In genomic region chr12:24899503-24900098, GRCh38 we compare ENCODE assay signal across 25 cellular contexts. TPM values are rescaled to one million over a fixed set of nuclear protein-coding genes. Genes with fewer than 3 reads are reported as not detected.
A peak's percentile ranks its signal among the peaks of the same experiment; 100 is the strongest.
DNase-seq lines count a peak whose midpoint lies in the region; ATAC-seq, FAIRE-seq and TF ChIP-seq lines count a peak whose summit lies in the region.
"Had no signal": no experiment of that assay in that cellular context is flagged by ENCODE, and none has a peak within 500 bp of the region (broad histone marks: within the 10 kb centered on the region; RNA-seq: fewer than 3 reads in every experiment).

No MANE protein-coding gene starts in this region.

- 81% methylated on average over 4 of the region's 4 CpGs for WGBS in K562 (ENCODE audit: insufficient coverage, low coverage, missing lambda C conversion rate)

- H3K27me3 Mint-ChIP-seq in activated CD4-positive, alpha-beta memory T cell treated with anti-CD3 and anti-CD28 coated beads for 36 hours = peaks cover 20% of the 10 kb centered on the region
- peaks cover 18% of the 10 kb centered on the region for H3K27me3 Mint-ChIP-seq in activated CD4-positive, alpha-beta memory T cell treated with anti-CD3 and anti-CD28 coated beads, Interleukin-2, amount 10 ng/mL, durations not matched to agents 7 days and 5 days

- TF ChIP-seq RAD21 in K562 (CRISPR knock-in tag; conservative IDR thresholded peaks at IDR 0.05 in 1 of 2, IDR thresholded peaks at IDR 0.05 in 1 of 2) = no peak

- no peak for TF ChIP-seq POLR2A in K562 (conservative IDR thresholded peaks at IDR 0.05)

- CTCF ChIA-PET in activated CD4-positive, alpha-beta memory T cell treated with anti-CD3 and anti-CD28 coated beads for 36 hours (lab: Charles Lee) = no interaction called here
- CTCF ChIA-PET in activated CD4-positive, alpha-beta memory T cell treated with anti-CD3 and anti-CD28 coated beads, Interleukin-2, amount 10 ng/mL, durations not matched to agents 7 days and 5 days (lab: Charles Lee) = no interaction called here
- CTCF ChIA-PET in HEK293 (lab: Yijun Ruan, JAX) (no interaction called here), K562 (lab: Yijun Ruan, JAX; ENCODE audit: low intra/inter-chr PET ratio) (no interaction called here), PC-3 (lab: Charles Lee) (no interaction called here)

- POLR2A ChIA-PET in activated CD4-positive, alpha-beta memory T cell treated with anti-CD3 and anti-CD28 coated beads for 36 hours (lab: Charles Lee) = no interaction called here
- POLR2A ChIA-PET in activated CD4-positive, alpha-beta memory T cell treated with anti-CD3 and anti-CD28 coated beads, Interleukin-2, amount 10 ng/mL, durations not matched to agents 7 days and 5 days (lab: Charles Lee) = no interaction called here
- POLR2A ChIA-PET in HEK293 (lab: Yijun Ruan, JAX) (no interaction called here), K562 (lab: Yijun Ruan, JAX) (no interaction called here), PC-3 (lab: Charles Lee; ENCODE audit: unreplicated experiment) (no interaction called here)

- H3K27me3 ChIP-seq in ACC112 (ENCODE audit: insufficient read depth, low read length) (no peaks in the 10 kb centered on the region), K562 (ENCODE audit: control insufficient read depth in 2 of 2, insufficient read depth in 2 of 2, low read length in 2 of 2) (no peaks in the 10 kb centered on the region), PC-3 (ENCODE audit: low read length) (0 out of 2 replicates have a peak, but pooled peaks cover 5% of the 10 kb centered on the region)
- H3K27me3 ChIP-seq: adrenal gland, body of pancreas, thyroid gland had no signal

- no peaks in the 10 kb centered on the region for H3K9me2 ChIP-seq in PC-3 (replicated peaks; ENCODE audit: low read length)

- H3K27ac Mint-ChIP-seq in activated CD4-positive, alpha-beta memory T cell treated with anti-CD3 and anti-CD28 coated beads for 36 hours = no peak overlapping the region
- no peak overlapping the region for H3K27ac Mint-ChIP-seq in activated CD4-positive, alpha-beta memory T cell treated with anti-CD3 and anti-CD28 coated beads, Interleukin-2, amount 10 ng/mL, durations not matched to agents 7 days and 5 days
- H3K27ac Mint-ChIP-seq: nephron had no signal

- H3K36me3 Mint-ChIP-seq in activated CD4-positive, alpha-beta memory T cell treated with anti-CD3 and anti-CD28 coated beads for 36 hours = no peaks in the 10 kb centered on the region
- H3K36me3 Mint-ChIP-seq in activated CD4-positive, alpha-beta memory T cell treated with anti-CD3 and anti-CD28 coated beads, Interleukin-2, amount 10 ng/mL, durations not matched to agents 7 days and 5 days (ENCODE audit: low read depth) = peaks cover 9% of the 10 kb centered on the region

- no peaks in the 10 kb centered on the region for H3K9me3 Mint-ChIP-seq in activated CD4-positive, alpha-beta memory T cell treated with anti-CD3 and anti-CD28 coated beads for 36 hours
- H3K9me3 Mint-ChIP-seq in activated CD4-positive, alpha-beta memory T cell treated with anti-CD3 and anti-CD28 coated beads, Interleukin-2, amount 10 ng/mL, durations not matched to agents 7 days and 5 days = no peaks in the 10 kb centered on the region
- H3K9me3 Mint-ChIP-seq: central memory CD8-positive, alpha-beta T cell; nephron had no signal

- DNase-seq in activated CD4-positive, alpha-beta memory T cell treated with anti-CD3 and anti-CD28 coated beads for 36 hours = peak; percentile 33
- DNase-seq in activated CD4-positive, alpha-beta memory T cell treated with anti-CD3 and anti-CD28 coated beads, Interleukin-2, amount 10 ng/mL, durations not matched to agents 7 days and 5 days = no peak
- no peak for DNase-seq in K562 (ENCODE audit: extremely low read depth in 1 of 4, low spot score in 3 of 4)
- DNase-seq in PC-3 = no peak
- DNase-seq in KBM-7 = no peak
- DNase-seq in DMS153 (lab: John Stamatoyannopoulos, UW) = no peak
- DNase-seq: activated gamma-delta T cell, adrenal gland, body of pancreas, dermis blood vessel endothelial cell, foreskin fibroblast, IMR-90, NCI-H146, NCI-H2107, NCI-H774, SHP77 treated with DMSO at 0.1 percent for 48 hours, thyroid gland had no signal

- H4K20me1 ChIP-seq in K562 (replicated peaks; ENCODE audit: control insufficient read depth, insufficient read depth, low read length) = no peaks in the 10 kb centered on the region
- no peaks in the 10 kb centered on the region for H4K20me1 ChIP-seq in PC-3 (ENCODE audit: low read length)

- intact Hi-C loops in activated CD4-positive, alpha-beta memory T cell treated with anti-CD3 and anti-CD28 coated beads for 36 hours (cut with micrococcal nuclease) = loop anchor here (2.0 to 5.0 kb wide), 2 partner anchors 55 to 167 kb away; no protein-coding TSS in a partner anchor
- intact Hi-C loops in K562 (cut with micrococcal nuclease) = no loop called here
- intact Hi-C loops in PC-3 (cut with micrococcal nuclease) = no loop called here

- peaks cover 73% of the 10 kb centered on the region for H3K4me1 ChIP-seq in ACC112 (ENCODE audit: control insufficient read depth, insufficient read depth, low read length, unreplicated experiment)
- peaks cover 2% of the 10 kb centered on the region; the same call in 1 of the 2 replicates for H3K4me1 ChIP-seq in HEK293 (ENCODE audit: control insufficient read depth, insufficient read depth, low read length)
- peaks cover 0 to 3% of the 10 kb centered on the region in 2 experiments; a peak in 2 of 5 replicates for H3K4me1 ChIP-seq in K562 (replicated peaks in 1 of 2; ENCODE audit: control insufficient read depth in 2 of 2, insufficient read depth in 2 of 2, low read length in 2 of 2)
- H3K4me1 ChIP-seq in PC-3 (ENCODE audit: insufficient read depth, low read length) = no peaks in the 10 kb centered on the region

- no peak overlapping the region for H3K4me3 Mint-ChIP-seq in activated CD4-positive, alpha-beta memory T cell treated with anti-CD3 and anti-CD28 coated beads for 36 hours
- H3K4me3 Mint-ChIP-seq in activated CD4-positive, alpha-beta memory T cell treated with anti-CD3 and anti-CD28 coated beads, Interleukin-2, amount 10 ng/mL, durations not matched to agents 7 days and 5 days = no peak overlapping the region
- H3K4me3 Mint-ChIP-seq: central memory CD8-positive, alpha-beta T cell had no signal

- no peak overlapping the region for H3K9ac ChIP-seq in K562 (ENCODE audit: insufficient read depth in 1 of 2, low read depth in 2 of 2, low read length in 2 of 2)
- no peak overlapping the region for H3K9ac ChIP-seq in PC-3 (ENCODE audit: low read length)

- H3K36me3 ChIP-seq in ACC112 (ENCODE audit: insufficient read depth, low read length) (no peaks in the 10 kb centered on the region), HEK293 (ENCODE audit: control insufficient read depth in 2 of 2, insufficient read depth in 1 of 2, low read length in 2 of 2) (no peaks in the 10 kb centered on the region), K562 (ENCODE audit: control insufficient read depth, insufficient read depth, low read length) (peaks cover 32% of the 10 kb centered on the region; the same call in 2 of the 3 replicates), PC-3 (ENCODE audit: low read depth, low read length) (no peaks in the 10 kb centered on the region)
- H3K36me3 ChIP-seq: adrenal gland, esophagus muscularis mucosa, thyroid gland had no signal

- H2AFZ ChIP-seq in ACC112 (ENCODE audit: low read length, unreplicated experiment) (no peak overlapping the region), K562 (ENCODE audit: low read depth, low read length) (no peak overlapping the region), PC-3 (ENCODE audit: low read length) (no peak overlapping the region)

- no peak for TF ChIP-seq CTCF in HEK293 (tag by site-specific recombination; IDR thresholded peaks at IDR 0.05)
- no peak for TF ChIP-seq CTCF in K562 (IDR thresholded peaks at IDR 0.05 in 2 of 3, conservative IDR thresholded peaks at IDR 0.05 in 1 of 3; ENCODE audit: insufficient read depth in 2 of 3, low read depth in 1 of 3, low read length in 3 of 3)
- no peak for TF ChIP-seq CTCF in PC-3 (conservative IDR thresholded peaks at IDR 0.05; ENCODE audit: low read depth, low read length)

- H3K79me2 ChIP-seq in ACC112 (ENCODE audit: control insufficient read depth, insufficient read depth, low read length, unreplicated experiment) = peaks cover 38% of the 10 kb centered on the region
- peaks cover 74% of the 10 kb centered on the region for H3K79me2 ChIP-seq in K562 (ENCODE audit: control insufficient read depth, insufficient read depth, low read length)
- H3K79me2 ChIP-seq in PC-3 (ENCODE audit: low read length) = no peaks in the 10 kb centered on the region

- FAIRE-seq in K562 (lab: Jason Lieb, UNC) = no peak
- FAIRE-seq: RCC 7860 had no signal

- H3K9me3 ChIP-seq in HEK293 (ENCODE audit: control insufficient read depth, insufficient read depth, low read depth, low read length) (no peaks in the 10 kb centered on the region), K562 (replicated peaks; ENCODE audit: control insufficient read depth, insufficient read depth, low read depth, low read length) (peaks cover 8% of the 10 kb centered on the region), PC-3 (ENCODE audit: low read length) (no peaks in the 10 kb centered on the region)
- H3K9me3 ChIP-seq: adrenal gland, body of pancreas, esophagus muscularis mucosa, thyroid gland had no signal

- no peak for TF ChIP-seq EP300 in K562 (IDR thresholded peaks at IDR 0.05; ENCODE audit: low read length)

- in situ Hi-C loops in K562 (cut with MboI) (no loop called here), KBM-7 (cut with MboI; ENCODE audit: low pct_unique_long_range_greater_than_20kb, low sequenced_read_pairs) (no loop called here)

- no TSS peak for BruUV-seq in K562 (replicated peaks; lab: Mats Ljungman, UMichigan)
- BruUV-seq in PC-3 (replicated peaks; lab: Mats Ljungman, UMichigan) = no TSS peak

- ATAC-seq in K562 = no peak
- no peak for ATAC-seq in PC-3
- ATAC-seq: body of pancreas, HCT116 had no signal

- no peaks in the 10 kb centered on the region for H3F3A ChIP-seq in PC-3 (ENCODE audit: low read length, unreplicated experiment)

- H3K4me3 ChIP-seq in ACC112 (ENCODE audit: low read depth, low read length) (no peak overlapping the region), HEK293 (ENCODE audit: low read depth, low read length) (no peak overlapping the region), K562 (no peak overlapping the region), PC-3 (ENCODE audit: low read length) (no peak overlapping the region)
- H3K4me3 ChIP-seq: adrenal gland, body of pancreas, esophagus muscularis mucosa, thyroid gland had no signal

- H3K9me1 ChIP-seq in K562 (ENCODE audit: control insufficient read depth, insufficient read depth, low read length) = no peaks in the 10 kb centered on the region

- peak overlapping the region; percentile 55; the same call in 1 of the 2 replicates for H3K27ac ChIP-seq in ACC112 (ENCODE audit: low read depth, low read length)
- no peak overlapping the region for H3K27ac ChIP-seq in HEK293 (ENCODE audit: extremely low read depth, low read depth, low read length)
- H3K27ac ChIP-seq in K562 (ENCODE audit: extremely low read depth, low read depth, low read length) = peak overlapping the region; percentile 3; the same call in 1 of the 3 replicates
- no peak overlapping the region for H3K27ac ChIP-seq in PC-3 (ENCODE audit: low read length)
- H3K27ac ChIP-seq: adrenal gland, thyroid gland, VCaP had no signal

- H3K4me2 ChIP-seq in K562 (ENCODE audit: insufficient read depth, low read length) (no peak overlapping the region), PC-3 (ENCODE audit: low read length) (no peak overlapping the region)

- peaks cover 32% of the 10 kb centered on the region for H3K4me1 Mint-ChIP-seq in activated CD4-positive, alpha-beta memory T cell treated with anti-CD3 and anti-CD28 coated beads for 36 hours (ENCODE audit: low read depth)
- H3K4me1 Mint-ChIP-seq in activated CD4-positive, alpha-beta memory T cell treated with anti-CD3 and anti-CD28 coated beads, Interleukin-2, amount 10 ng/mL, durations not matched to agents 7 days and 5 days = peaks cover 39% of the 10 kb centered on the region

RNA-seq across cellular contexts. Expression of gene BCAT1, which starts 49.3 kb away (rescaled TPM):
- 10 to 100 TPM; 17.6 to 20.4 TPM for total RNA-seq in activated CD4-positive, alpha-beta memory T cell treated with anti-CD3 and anti-CD28 coated beads for 36 hours
- 10 to 100 TPM; 22.8 to 24.8 TPM for total RNA-seq in activated CD4-positive, alpha-beta memory T cell treated with anti-CD3 and anti-CD28 coated beads, Interleukin-2, amount 10 ng/mL, durations not matched to agents 7 days and 5 days
- total RNA-seq in K562 (2011; cell fraction: chromatin; rRNA removed; ENCODE audit: low replicate concordance) = 53.5 and 124 TPM in 2 replicates
- total RNA-seq in K562 (2011; cell fraction: nucleolus; rRNA removed) = 33.0 and 49.7 TPM in 2 replicates
- total RNA-seq in K562 (2011; cell fraction: nucleoplasm; rRNA removed) = 127 and 193 TPM in 2 replicates
- total RNA-seq in K562 (2014; rRNA removed) (79.4 and 81.9 TPM in 2 replicates), K562 (2014; rRNA removed; fragmentation: Illumina TruSeq; extraction: Trizol) (130 and 155 TPM in 2 replicates), K562 (2015; rRNA removed; fragmentation: Illumina TruSeq; extraction: Trizol) (64.9 and 68.6 TPM in 2 replicates), K562 (2021) (154 and 157 TPM in 2 replicates), PC-3 (2014; rRNA removed) (not detected in 2 replicates)
- polyA plus RNA-seq in K562 (2011; rRNA removed) (58.8 and 59.1 TPM in 2 replicates), K562 (2014; fragmentation: Illumina TruSeq; extraction: Trizol) (66.8 and 78.4 TPM in 2 replicates), K562 (2014; fragmentation: Nextera tagmentation; extraction: Ambion mirVana) (10 to 100 TPM; 38.5 to 45.4 TPM), K562 (2014; rRNA removed) (48.1 and 59.1 TPM in 2 replicates)
- 28.1 and 58.5 TPM in 2 replicates for polyA plus RNA-seq in K562 (2011; cell fraction: cytosol; rRNA removed)
- 33.1 and 43.9 TPM in 2 replicates for polyA plus RNA-seq in K562 (2011; cell fraction: nucleus; rRNA removed)
- 53.7 and 101 TPM in 2 replicates for polyA plus RNA-seq in K562 (2012)
- 130 and 179 TPM in 2 replicates for polyA minus RNA-seq in K562 (2011; rRNA and poly(A)+ RNA removed)
- polyA minus RNA-seq in K562 (2011; cell fraction: cytosol; rRNA and poly(A)+ RNA removed) = 82.9 and 107 TPM in 2 replicates
- 34.1 and 69.3 TPM in 2 replicates for polyA minus RNA-seq in K562 (2011; cell fraction: nucleus; rRNA and poly(A)+ RNA removed)

Comparison
In these comparisons a context has a peak if more than half of its experiments do, and no peak if none do; other contexts are left out.
1. H3K27ac ChIP-seq: peak in ACC112 (single experiment) and K562 (single experiment); none in HEK293 (single experiment) and PC-3 (single experiment).
2. RNA of gene BCAT1, which starts 49.3 kb away (total RNA-seq): 33.0 to 193 TPM in K562, 22.8 to 24.8 TPM in activated CD4-positive, alpha-beta memory T cell treated with anti-CD3 and anti-CD28 coated beads, Interleukin-2, amount 10 ng/mL, durations not matched to agents 7 days and 5 days and 17.6 to 20.4 TPM in activated CD4-positive, alpha-beta memory T cell treated with anti-CD3 and anti-CD28 coated beads for 36 hours; not detected in PC-3; every median in the first group is over 10 times any median in the second.